In genomic region chr20:6767536-6768227, GRCh38 we compare ENCODE assay signal across 8 cellular contexts. TPM values are rescaled to one million over a fixed set of nuclear protein-coding genes. Genes with fewer than 3 reads are reported as not detected.
DNase-seq lines count a peak whose midpoint lies in the region; ATAC-seq and TF ChIP-seq lines count a peak whose summit lies in the region.

TSS of gene BMP2 (plus strand) at chr20:6767686. CDS start at chr20:6770127, 2,441 bp downstream.

- H3K9me3 ChIP-seq in adrenal gland (replicated peaks in 1 of 3) (no peaks in the 10 kb centered on the region), right atrium auricular region (no peaks in the 10 kb centered on the region), ovary (no peaks in the 10 kb centered on the region)

- ATAC-seq in HG02588 (IDR thresholded peaks at IDR 0.05; ENCODE audit: unreplicated experiment) (peak; percentile 73), HG03108 (IDR thresholded peaks at IDR 0.05; ENCODE audit: unreplicated experiment) (no peak)

- peak within 1 kb of the TSS; percentile 48 for H3K4me3 Mint-ChIP-seq in activated CD4-positive, alpha-beta T cell treated with anti-CD3 and anti-CD28 coated beads, Interleukin-2, amount 10 ng/mL, durations not matched to agents 24 days and 14 days

- TF ChIP-seq POLR2A in adrenal gland (IDR thresholded peaks at IDR 0.05) = no peak
- no peak for TF ChIP-seq POLR2A in ovary (IDR thresholded peaks at IDR 0.05)

- 0 to 2% (median 1%) methylated on average over 33 to 112 of the region's 112 CpGs; no CpG with 5 or more reads in 1 of the 4 donors for WGBS in adrenal gland, 4 donors
- WGBS in ovary, 3 donors = 0 to 1% (median 1%) methylated on average over 63 to 111 of the region's 112 CpGs

- peaks cover 0 to 10% of the 10 kb centered on the region in 2 donors for H3K4me1 ChIP-seq in adrenal gland (replicated peaks in 1 of 2)
- H3K4me1 ChIP-seq in right atrium auricular region = peaks cover 0 to 30% of the 10 kb centered on the region in 2 donors
- H3K4me1 ChIP-seq in ovary (ENCODE audit: insufficient read depth) = peaks cover 9% of the 10 kb centered on the region

- H3K27ac ChIP-seq in adrenal gland (peak within 1 kb of the TSS in 3 of 5 donors; percentile 26 to 77 (median 41)), right atrium auricular region (peak within 1 kb of the TSS; percentile 67 to 77), ovary (peak within 1 kb of the TSS in 1 of 2 donors; percentile 9)

- no peaks in the 10 kb centered on the region for H3K9me3 Mint-ChIP-seq in activated CD4-positive, alpha-beta T cell treated with anti-CD3 and anti-CD28 coated beads, Interleukin-2, amount 10 ng/mL, durations not matched to agents 24 days and 14 days

- H3K4me3 ChIP-seq in adrenal gland = peak within 1 kb of the TSS in 3 of 4 donors; percentile 4 to 56 (median 55)
- H3K4me3 ChIP-seq in right atrium auricular region = peak within 1 kb of the TSS; percentile 67 to 71
- H3K4me3 ChIP-seq in ovary = peak within 1 kb of the TSS; percentile 45

- H3K4me1 Mint-ChIP-seq in activated CD4-positive, alpha-beta T cell treated with anti-CD3 and anti-CD28 coated beads, Interleukin-2, amount 10 ng/mL, durations not matched to agents 24 days and 14 days = no peaks in the 10 kb centered on the region

- DNase-seq in activated CD4-positive, alpha-beta T cell treated with anti-CD3 and anti-CD28 coated beads, Interleukin-2, amount 10 ng/mL, durations not matched to agents 24 days and 14 days = peak; percentile 71
- no peak for DNase-seq in activated CD4-positive, alpha-beta T cell treated with anti-CD3 and anti-CD28 coated beads for 1 hour
- peak; percentile 43 for DNase-seq in NCI-H2171 treated with DMSO at 0.1 percent for 48 hours (lab: John Stamatoyannopoulos, UW)
- peak in 6 of 7 donors; percentile 19 to 48 (median 27) for DNase-seq in adrenal gland
- no peak for DNase-seq in right atrium auricular region (ENCODE audit: low spot score)
- DNase-seq in ovary = peak; percentile 20 to 64 (median 30)

- H3K36me3 ChIP-seq in adrenal gland (replicated peaks in 1 of 2) = no peaks in the 10 kb centered on the region
- no peaks in the 10 kb centered on the region for H3K36me3 ChIP-seq in right atrium auricular region
- H3K36me3 ChIP-seq in ovary = no peaks in the 10 kb centered on the region

- H3K36me3 Mint-ChIP-seq in activated CD4-positive, alpha-beta T cell treated with anti-CD3 and anti-CD28 coated beads, Interleukin-2, amount 10 ng/mL, durations not matched to agents 24 days and 14 days (ENCODE audit: low read depth) = no peaks in the 10 kb centered on the region

- H3K27me3 Mint-ChIP-seq in activated CD4-positive, alpha-beta T cell treated with anti-CD3 and anti-CD28 coated beads, Interleukin-2, amount 10 ng/mL, durations not matched to agents 24 days and 14 days = peaks cover 49% of the 10 kb centered on the region

- intact Hi-C loops in activated CD4-positive, alpha-beta T cell treated with anti-CD3 and anti-CD28 coated beads, Interleukin-2, amount 10 ng/mL, durations not matched to agents 24 days and 14 days (cut with micrococcal nuclease) = loop anchor here (5.0 kb wide), 1 partner anchor 1090 kb away; no protein-coding TSS in a partner anchor
- intact Hi-C loops in adrenal gland (cut with DNase I) (loop anchor here in 1 of 2 donors (10.0 kb wide), 1 partner anchor 133 kb away; no protein-coding TSS in a partner anchor), ovary (cut with DNase I) (loop anchor here in 2 of 4 donors (5.0 to 10.0 kb wide), 2 partner anchors 517 to 520 kb away; no protein-coding TSS in a partner anchor)

- peaks cover 8% of the 10 kb centered on the region for H3K27me3 ChIP-seq in adrenal gland
- H3K27me3 ChIP-seq in right atrium auricular region = peaks cover 0 to 8% of the 10 kb centered on the region in 2 donors
- no peaks in the 10 kb centered on the region for H3K27me3 ChIP-seq in ovary

- no peak within 1 kb of the TSS for H3K27ac Mint-ChIP-seq in activated CD4-positive, alpha-beta T cell treated with anti-CD3 and anti-CD28 coated beads, Interleukin-2, amount 10 ng/mL, durations not matched to agents 24 days and 14 days

- no peak for TF ChIP-seq EP300 in ovary (IDR thresholded peaks at IDR 0.05)

- TF ChIP-seq CTCF in adrenal gland (IDR thresholded peaks at IDR 0.05) = no peak
- no peak for TF ChIP-seq CTCF in right atrium auricular region (IDR thresholded peaks at IDR 0.05)
- no peak for TF ChIP-seq CTCF in ovary (IDR thresholded peaks at IDR 0.05)

RNA-seq across cellular contexts. Expression of gene BMP2, which starts in this region (rescaled TPM):
- total RNA-seq in activated CD4-positive, alpha-beta T cell treated with anti-CD3 and anti-CD28 coated beads, Interleukin-2, amount 10 ng/mL, durations not matched to agents 24 days and 14 days = 0.09 and 0.12 TPM in 2 replicates
- total RNA-seq in adrenal gland = 1 to 10 TPM; 1.8 to 5.6 (median 2.6) TPM
- polyA plus RNA-seq in adrenal gland = 1 to 10 TPM in 2 of 3 donors, under 1 TPM in 1; 0.80 to 1.9 (median 1.0) TPM
- total RNA-seq in right atrium auricular region = 1 to 10 TPM; 6.9 to 8.9 TPM
- 1 to 10 TPM in 5 of 7 donors, under 1 TPM in 2; 0.58 to 9.7 (median 2.3) TPM for total RNA-seq in ovary
- 1 to 10 TPM; 2.7 to 4.1 TPM for polyA plus RNA-seq in ovary

Comparison
In these comparisons a context has a peak if more than half of its experiments do, and no peak if none do; other contexts are left out.
1. Peak in DNase-seq in activated CD4-positive, alpha-beta T cell treated with anti-CD3 and anti-CD28 coated beads, Interleukin-2, amount 10 ng/mL, durations not matched to agents 24 days and 14 days; RNA of the gene not detected or under 1 TPM.
2. DNase-seq: peak in NCI-H2171 treated with DMSO at 0.1 percent for 48 hours (single experiment), adrenal gland (6 of 7) and ovary (5 of 5); none in activated CD4-positive, alpha-beta T cell treated with anti-CD3 and anti-CD28 coated beads for 1 hour (single experiment) and right atrium auricular region (single experiment).
3. Peak in every context shown above with its lines, with median percentiles within 50 percentile points of each other: H3K4me3 ChIP-seq.